Comparison of ENCODE assay signal across 16 cellular contexts in genomic region chr5:170587808-170588207, GRCh38.
A peak's percentile ranks its signal among the peaks of the same experiment; 100 is the strongest.
DNase-seq lines count a peak whose midpoint lies in the region; ATAC-seq lines count a peak whose summit lies in the region.
"Had no signal": no experiment of that assay in that cellular context is flagged by ENCODE, and none has a peak within 500 bp of the region (broad histone marks: within the 10 kb centered on the region; RNA-seq: fewer than 3 reads in every experiment).

No MANE protein-coding gene starts in this region.

- ATAC-seq in activated CD4-positive, alpha-beta T cell treated with anti-CD3 and anti-CD28 coated beads for 36 hours = peak; percentile 16
- peak; percentile 70 to 72 for ATAC-seq in activated naive CD4-positive, alpha-beta T cell treated with anti-CD3 and anti-CD28 coated beads, Interleukin-2, amount 50 U/mL, for 72 hours
- peak; percentile 55 for ATAC-seq in stimulated activated naive CD8-positive, alpha-beta T cell treated with anti-CD3 and anti-CD28 coated beads, Interleukin-15, amount 100 ng/mL, for 72 hours
- no peak for ATAC-seq in stimulated activated naive CD8-positive, alpha-beta T cell treated with anti-CD3 and anti-CD28 coated beads, Interleukin-15, Interleukin-2, amounts not matched to agents 100 U/mL and 50 U/mL, for 24 hours
- ATAC-seq in HG03342 (IDR thresholded peaks at IDR 0.05; ENCODE audit: unreplicated experiment) = no peak
- ATAC-seq: A549; CD8-positive, alpha-beta T cell had no signal

- H3K9me3 Mint-ChIP-seq in activated CD4-positive, alpha-beta T cell treated with anti-CD3 and anti-CD28 coated beads for 36 hours (ENCODE audit: low read depth) = no peaks in the 10 kb centered on the region
- peaks cover 0 to 10% of the 10 kb centered on the region in 2 donors for H3K9me3 Mint-ChIP-seq in activated naive CD4-positive, alpha-beta T cell treated with anti-CD3 and anti-CD28 coated beads, Interleukin-2, amount 50 U/mL, for 72 hours
- peaks cover 0 to 7% of the 10 kb centered on the region in 2 donors for H3K9me3 Mint-ChIP-seq in stimulated activated naive CD8-positive, alpha-beta T cell treated with anti-CD3 and anti-CD28 coated beads, Interleukin-15, amount 100 ng/mL, for 72 hours
- H3K9me3 Mint-ChIP-seq: CD4-positive, alpha-beta T cell; CD8-positive, alpha-beta T cell had no signal

- H3K36me3 Mint-ChIP-seq in activated CD4-positive, alpha-beta T cell treated with anti-CD3 and anti-CD28 coated beads for 36 hours (ENCODE audit: low read depth) = no peaks in the 10 kb centered on the region
- H3K36me3 Mint-ChIP-seq in activated naive CD4-positive, alpha-beta T cell treated with anti-CD3 and anti-CD28 coated beads, Interleukin-2, amount 50 U/mL, for 72 hours = peaks cover 0 to 6% of the 10 kb centered on the region in 2 donors
- H3K36me3 Mint-ChIP-seq: CD8-positive, alpha-beta T cell had no signal

- peaks cover 51% of the 10 kb centered on the region for H3K27me3 Mint-ChIP-seq in activated CD4-positive, alpha-beta T cell treated with anti-CD3 and anti-CD28 coated beads for 36 hours
- H3K27me3 Mint-ChIP-seq in stimulated activated naive CD8-positive, alpha-beta T cell treated with anti-CD3 and anti-CD28 coated beads, Interleukin-15, amount 100 ng/mL, for 72 hours = peaks cover 53% of the 10 kb centered on the region

- no peak overlapping the region for H3K27ac Mint-ChIP-seq in activated CD4-positive, alpha-beta T cell treated with anti-CD3 and anti-CD28 coated beads for 36 hours
- no peak overlapping the region for H3K27ac Mint-ChIP-seq in activated naive CD4-positive, alpha-beta T cell treated with anti-CD3 and anti-CD28 coated beads, Interleukin-2, amount 50 U/mL, for 72 hours
- no peak overlapping the region for H3K27ac Mint-ChIP-seq in stimulated activated naive CD8-positive, alpha-beta T cell treated with anti-CD3 and anti-CD28 coated beads, Interleukin-15, amount 100 ng/mL, for 72 hours
- H3K27ac Mint-ChIP-seq: B cell; CD4-positive, alpha-beta T cell; CD8-positive, alpha-beta T cell had no signal

- no peak for DNase-seq in activated CD4-positive, alpha-beta T cell treated with anti-CD3 and anti-CD28 coated beads for 36 hours
- no peak for DNase-seq in activated CD4-positive, alpha-beta T cell treated with anti-CD3 and anti-CD28 coated beads, Interleukin-2, amount 50 U/mL, for 1 hour
- no peak for DNase-seq in activated naive CD4-positive, alpha-beta T cell treated with anti-CD3 and anti-CD28 coated beads, Interleukin-2, amount 50 U/mL, for 72 hours (ENCODE audit: low spot score in 2 of 2)
- DNase-seq in activated naive CD4-positive, alpha-beta T cell treated with anti-CD3 and anti-CD28 coated beads, Interleukin-2, amount 50 U/mL, for 16 hours = no peak
- no peak for DNase-seq in stimulated activated naive CD8-positive, alpha-beta T cell treated with anti-CD3 and anti-CD28 coated beads, Interleukin-15, amount 100 ng/mL, for 72 hours
- DNase-seq in stimulated activated naive CD8-positive, alpha-beta T cell treated with anti-CD3 and anti-CD28 coated beads, Interleukin-15, Interleukin-2, amounts not matched to agents 100 U/mL and 50 U/mL, for 24 hours = no peak
- DNase-seq: AML-193; Caco-2; Calu3; CD4-positive, alpha-beta T cell; CD8-positive, alpha-beta T cell; DMS79 treated with DMSO at 0.1 percent for 48 hours; GF-D8 had no signal

- CTCF ChIA-PET in activated CD4-positive, alpha-beta T cell treated with anti-CD3 and anti-CD28 coated beads for 36 hours (lab: Charles Lee) = interaction anchor here (1.4 kb wide), 1 partner anchor 12 kb away, joined by 3 read pairs; no protein-coding TSS in a partner anchor

- intact Hi-C loops in activated CD4-positive, alpha-beta T cell treated with anti-CD3 and anti-CD28 coated beads for 36 hours (cut with DNase I, micrococcal nuclease) = no loop called here

- no peak overlapping the region for H3K4me3 Mint-ChIP-seq in activated CD4-positive, alpha-beta T cell treated with anti-CD3 and anti-CD28 coated beads for 36 hours
- no peak overlapping the region for H3K4me3 Mint-ChIP-seq in stimulated activated naive CD8-positive, alpha-beta T cell treated with anti-CD3 and anti-CD28 coated beads, Interleukin-15, amount 100 ng/mL, for 72 hours
- H3K4me3 Mint-ChIP-seq: B cell; CD4-positive, alpha-beta T cell; CD8-positive, alpha-beta T cell had no signal

- POLR2A ChIA-PET in activated CD4-positive, alpha-beta T cell treated with anti-CD3 and anti-CD28 coated beads for 36 hours (lab: Charles Lee) = no interaction called here

- H3K4me1 Mint-ChIP-seq in activated CD4-positive, alpha-beta T cell treated with anti-CD3 and anti-CD28 coated beads for 36 hours = no peaks in the 10 kb centered on the region
- H3K4me1 Mint-ChIP-seq in stimulated activated naive CD8-positive, alpha-beta T cell treated with anti-CD3 and anti-CD28 coated beads, Interleukin-15, amount 100 ng/mL, for 72 hours = peaks cover 6% of the 10 kb centered on the region
- H3K4me1 Mint-ChIP-seq: B cell had no signal

Comparison
In these comparisons a context has a peak if more than half of its experiments do, and no peak if none do; other contexts are left out.
1. ATAC-seq: peak in activated CD4-positive, alpha-beta T cell treated with anti-CD3 and anti-CD28 coated beads for 36 hours (single experiment), activated naive CD4-positive, alpha-beta T cell treated with anti-CD3 and anti-CD28 coated beads, Interleukin-2, amount 50 U/mL, for 72 hours (2 of 2) and stimulated activated naive CD8-positive, alpha-beta T cell treated with anti-CD3 and anti-CD28 coated beads, Interleukin-15, amount 100 ng/mL, for 72 hours (single experiment); none in stimulated activated naive CD8-positive, alpha-beta T cell treated with anti-CD3 and anti-CD28 coated beads, Interleukin-15, Interleukin-2, amounts not matched to agents 100 U/mL and 50 U/mL, for 24 hours (single experiment) and HG03342 (single experiment).